Comparison of ENCODE assay signal across 16 cellular contexts in genomic region chr12:97681612-97682504, GRCh38.
DNase-seq lines count a peak whose midpoint lies in the region; ATAC-seq and TF ChIP-seq lines count a peak whose summit lies in the region.
"Had no signal": no experiment of that assay in that cellular context is flagged by ENCODE, and none has a peak within 500 bp of the region (broad histone marks: within the 10 kb centered on the region; RNA-seq: fewer than 3 reads in every experiment).

No MANE protein-coding gene starts in this region.

- no peaks in the 10 kb centered on the region for H3K4me1 ChIP-seq in GM23338 (ENCODE audit: insufficient read depth)
- H3K4me1 ChIP-seq: A549, spleen, tibial artery had no signal

- POLR2A ChIA-PET in activated CD8-positive, alpha-beta T cell treated with anti-CD3 and anti-CD28 coated beads for 36 hours (lab: Charles Lee), result no interaction called here
- POLR2A ChIA-PET in activated CD8-positive, alpha-beta T cell treated with anti-CD3 and anti-CD28 coated beads, Interleukin-2, amount 10 ng/mL, durations not matched to agents 7 days and 5 days (lab: Charles Lee), result no interaction called here

- H2AFZ ChIP-seq in GM23338, result peak overlapping the region; percentile 61; the same call in 1 of the 2 replicates

- CTCF ChIA-PET in activated CD8-positive, alpha-beta T cell treated with anti-CD3 and anti-CD28 coated beads for 36 hours (lab: Charles Lee), result no interaction called here
- CTCF ChIA-PET in activated CD8-positive, alpha-beta T cell treated with anti-CD3 and anti-CD28 coated beads, Interleukin-2, amount 10 ng/mL, durations not matched to agents 7 days and 5 days (lab: Charles Lee), result no interaction called here

- H3K4me2 ChIP-seq in GM23338, result no peak overlapping the region
- H3K4me2 ChIP-seq: A549 had no signal

- no peaks in the 10 kb centered on the region for H3K27me3 Mint-ChIP-seq in activated CD8-positive, alpha-beta T cell treated with anti-CD3 and anti-CD28 coated beads for 36 hours
- H3K27me3 Mint-ChIP-seq in activated CD8-positive, alpha-beta T cell treated with anti-CD3 and anti-CD28 coated beads, Interleukin-2, amount 10 ng/mL, durations not matched to agents 7 days and 5 days (ENCODE audit: low read depth), result no peaks in the 10 kb centered on the region
- H3K27me3 Mint-ChIP-seq in GM23338 (ENCODE audit: insufficient read depth, low read depth, poor library complexity), result no peaks in the 10 kb centered on the region
- no peaks in the 10 kb centered on the region for H3K27me3 Mint-ChIP-seq in stimulated activated naive CD8-positive, alpha-beta T cell treated with anti-CD3 and anti-CD28 coated beads, Interleukin-15, amount 100 ng/mL, for 72 hours

- peak; percentile 74 for ATAC-seq in activated CD8-positive, alpha-beta T cell treated with anti-CD3 and anti-CD28 coated beads for 36 hours
- no peak for ATAC-seq in activated CD8-positive, alpha-beta T cell treated with anti-CD3 and anti-CD28 coated beads, Interleukin-2, amount 10 ng/mL, durations not matched to agents 7 days and 5 days
- ATAC-seq in GM23338 (no peak), HG03432 (IDR thresholded peaks at IDR 0.05; ENCODE audit: unreplicated experiment) (peak; percentile 95)
- ATAC-seq in stimulated activated naive CD8-positive, alpha-beta T cell treated with anti-CD3 and anti-CD28 coated beads, Interleukin-15, amount 100 ng/mL, for 72 hours, result peak; percentile 74
- ATAC-seq: A549, Panc1 had no signal

- H3F3A ChIP-seq in GM23338 (replicated peaks; ENCODE audit: low read depth), result no peaks in the 10 kb centered on the region

- no peaks in the 10 kb centered on the region for H3K36me3 ChIP-seq in GM23338 (ENCODE audit: insufficient read depth)
- H3K36me3 ChIP-seq: MG63, spleen, tibial artery had no signal

- no peaks in the 10 kb centered on the region for H3K36me3 Mint-ChIP-seq in activated CD8-positive, alpha-beta T cell treated with anti-CD3 and anti-CD28 coated beads for 36 hours (ENCODE audit: low read depth)
- no peaks in the 10 kb centered on the region for H3K36me3 Mint-ChIP-seq in activated CD8-positive, alpha-beta T cell treated with anti-CD3 and anti-CD28 coated beads, Interleukin-2, amount 10 ng/mL, durations not matched to agents 7 days and 5 days (ENCODE audit: low read depth)
- H3K36me3 Mint-ChIP-seq in GM23338 (ENCODE audit: low read depth), result no peaks in the 10 kb centered on the region

- no peak overlapping the region for H3K4me3 Mint-ChIP-seq in activated CD8-positive, alpha-beta T cell treated with anti-CD3 and anti-CD28 coated beads for 36 hours
- no peak overlapping the region for H3K4me3 Mint-ChIP-seq in activated CD8-positive, alpha-beta T cell treated with anti-CD3 and anti-CD28 coated beads, Interleukin-2, amount 10 ng/mL, durations not matched to agents 7 days and 5 days
- no peak overlapping the region for H3K4me3 Mint-ChIP-seq in GM23338
- no peak overlapping the region for H3K4me3 Mint-ChIP-seq in stimulated activated naive CD8-positive, alpha-beta T cell treated with anti-CD3 and anti-CD28 coated beads, Interleukin-15, amount 100 ng/mL, for 72 hours

- no peak overlapping the region for H3K4me3 ChIP-seq in GM23338
- H3K4me3 ChIP-seq: A549, lung, MG63, spleen, tibial artery had no signal

- H4K20me1 ChIP-seq in GM23338 (replicated peaks; ENCODE audit: insufficient read depth), result no peaks in the 10 kb centered on the region

- no peak for DNase-seq in activated CD8-positive, alpha-beta T cell treated with anti-CD3 and anti-CD28 coated beads for 36 hours
- DNase-seq in activated CD8-positive, alpha-beta T cell treated with anti-CD3 and anti-CD28 coated beads, Interleukin-2, amount 10 ng/mL, durations not matched to agents 7 days and 5 days, result no peak
- DNase-seq in GM23338 (ENCODE audit: low spot score) (no peak), 8988T (no peak), posterior cingulate gyrus (no peak)
- DNase-seq in stimulated activated naive CD8-positive, alpha-beta T cell treated with anti-CD3 and anti-CD28 coated beads, Interleukin-15, amount 100 ng/mL, for 72 hours, result no peak
- DNase-seq in stimulated activated CD4-positive, alpha-beta T cell treated with anti-CD3 and anti-CD28 coated beads, Interleukin-1b, Interleukin-23, amount 100 ng/mL, for 48 hours, result no peak
- DNase-seq: GDM1, MG63, spleen, T-helper 1 cell, tibial artery had no signal

- no peak overlapping the region for H3K27ac ChIP-seq in GM23338 (ENCODE audit: low read depth)
- H3K27ac ChIP-seq: A549, spleen, tibial artery had no signal

- no peaks in the 10 kb centered on the region for H3K9me3 Mint-ChIP-seq in activated CD8-positive, alpha-beta T cell treated with anti-CD3 and anti-CD28 coated beads for 36 hours
- no peaks in the 10 kb centered on the region for H3K9me3 Mint-ChIP-seq in activated CD8-positive, alpha-beta T cell treated with anti-CD3 and anti-CD28 coated beads, Interleukin-2, amount 10 ng/mL, durations not matched to agents 7 days and 5 days (ENCODE audit: insufficient read depth)
- H3K9me3 Mint-ChIP-seq in GM23338, result no peaks in the 10 kb centered on the region; the same call in 2 of the 3 replicates
- no peaks in the 10 kb centered on the region for H3K9me3 Mint-ChIP-seq in stimulated activated naive CD8-positive, alpha-beta T cell treated with anti-CD3 and anti-CD28 coated beads, Interleukin-15, amount 100 ng/mL, for 72 hours

- H3K27me3 ChIP-seq in GM23338 (ENCODE audit: insufficient read depth), result no peaks in the 10 kb centered on the region
- H3K27me3 ChIP-seq: MG63, spleen, tibial artery had no signal

- no peaks in the 10 kb centered on the region for H3K79me2 ChIP-seq in GM23338 (replicated peaks; ENCODE audit: insufficient read depth)

- no peak for TF ChIP-seq CTCF in activated CD8-positive, alpha-beta T cell treated with anti-CD3 and anti-CD28 coated beads for 36 hours (IDR thresholded peaks at IDR 0.05)
- TF ChIP-seq CTCF in GM23338 (conservative IDR thresholded peaks at IDR 0.05; ENCODE audit: low read depth in 2 of 2), result no peak

- no peak overlapping the region for H3K27ac Mint-ChIP-seq in activated CD8-positive, alpha-beta T cell treated with anti-CD3 and anti-CD28 coated beads for 36 hours
- H3K27ac Mint-ChIP-seq in activated CD8-positive, alpha-beta T cell treated with anti-CD3 and anti-CD28 coated beads, Interleukin-2, amount 10 ng/mL, durations not matched to agents 7 days and 5 days, result no peak overlapping the region
- H3K27ac Mint-ChIP-seq in GM23338, result no peak overlapping the region
- no peak overlapping the region for H3K27ac Mint-ChIP-seq in stimulated activated naive CD8-positive, alpha-beta T cell treated with anti-CD3 and anti-CD28 coated beads, Interleukin-15, amount 100 ng/mL, for 72 hours

- H3K9me2 ChIP-seq in GM23338 (ENCODE audit: insufficient read depth), result no peaks in the 10 kb centered on the region

- H3K4me1 Mint-ChIP-seq in activated CD8-positive, alpha-beta T cell treated with anti-CD3 and anti-CD28 coated beads for 36 hours (ENCODE audit: low read depth), result peaks cover 2% of the 10 kb centered on the region
- no peaks in the 10 kb centered on the region for H3K4me1 Mint-ChIP-seq in activated CD8-positive, alpha-beta T cell treated with anti-CD3 and anti-CD28 coated beads, Interleukin-2, amount 10 ng/mL, durations not matched to agents 7 days and 5 days (ENCODE audit: low read depth)
- H3K4me1 Mint-ChIP-seq in GM23338, result no peaks in the 10 kb centered on the region
- no peaks in the 10 kb centered on the region for H3K4me1 Mint-ChIP-seq in stimulated activated naive CD8-positive, alpha-beta T cell treated with anti-CD3 and anti-CD28 coated beads, Interleukin-15, amount 100 ng/mL, for 72 hours

- intact Hi-C loops in activated CD8-positive, alpha-beta T cell treated with anti-CD3 and anti-CD28 coated beads for 36 hours (cut with micrococcal nuclease), result no loop called here
- intact Hi-C loops in posterior cingulate gyrus (cut with DNase I), result no loop called here

TF ChIP-seq in GM23338, 12 proteins besides CTCF, POLR2A, EP300 and RAD21 (continues in another document):
- TF ChIP-seq ZNF114 (CRISPR knock-in tag; IDR thresholded peaks at IDR 0.05) (no peak), NANOG (IDR thresholded peaks at IDR 0.05; ENCODE audit: borderline replicate concordance) (no peak), STAT1 (IDR thresholded peaks at IDR 0.05; ENCODE audit: unreplicated experiment) (no peak)

Comparison
In these comparisons a context has a peak if more than half of its experiments do, and no peak if none do; other contexts are left out.
1. ATAC-seq: peak in activated CD8-positive, alpha-beta T cell treated with anti-CD3 and anti-CD28 coated beads for 36 hours (single experiment), HG03432 (single experiment) and stimulated activated naive CD8-positive, alpha-beta T cell treated with anti-CD3 and anti-CD28 coated beads, Interleukin-15, amount 100 ng/mL, for 72 hours (single experiment); none in activated CD8-positive, alpha-beta T cell treated with anti-CD3 and anti-CD28 coated beads, Interleukin-2, amount 10 ng/mL, durations not matched to agents 7 days and 5 days (single experiment) and GM23338 (single experiment).